In genomic region chr3:103052236-103052830, GRCh38 we compare ENCODE assay signal across 11 cellular contexts.
DNase-seq lines count a peak whose midpoint lies in the region; ATAC-seq, FAIRE-seq and TF ChIP-seq lines count a peak whose summit lies in the region.
"Had no signal": no experiment of that assay in that cellular context is flagged by ENCODE, and none has a peak within 500 bp of the region (broad histone marks: within the 10 kb centered on the region; RNA-seq: fewer than 3 reads in every experiment).

No MANE protein-coding gene starts in this region.

- H3K36me3 ChIP-seq in bronchial epithelial cell (ENCODE audit: control insufficient read depth, insufficient read depth, low read length) (no peaks in the 10 kb centered on the region), lower lobe of right lung (no peaks in the 10 kb centered on the region)

- H3K27me3 ChIP-seq in bronchial epithelial cell (ENCODE audit: control insufficient read depth, insufficient read depth, low read length) (no peaks in the 10 kb centered on the region), lower lobe of right lung (ENCODE audit: low read depth) (no peaks in the 10 kb centered on the region)

- TF ChIP-seq CTCF in bronchial epithelial cell (IDR thresholded peaks at IDR 0.05; ENCODE audit: insufficient read depth, low read length, severe bottlenecking) = no peak
- no peak for TF ChIP-seq CTCF in lower lobe of right lung (IDR thresholded peaks at IDR 0.05)

- FAIRE-seq in bronchial epithelial cell (lab: Jason Lieb, UNC) = no peak

- peak; percentile 59 for DNase-seq in Right ventricle myocardium inferior (ENCODE audit: missing footprints)
- DNase-seq in cardiac septum (ENCODE audit: low spot score) = no peak
- DNase-seq in bronchial epithelial cell (ENCODE audit: low read depth) = peak; percentile 2
- peak; percentile 64 for DNase-seq in lower lobe of right lung
- no peak for DNase-seq in effector CD8-positive, alpha-beta T cell (lab: John Stamatoyannopoulos, UW)
- DNase-seq: GF-D8, NCI-H526 treated with DMSO at 0.1 percent for 48 hours, T-helper 1 cell had no signal

- no peaks in the 10 kb centered on the region for H3K9me3 ChIP-seq in lower lobe of right lung

- intact Hi-C loops in Right ventricle myocardium inferior (cut with DNase I) (no loop called here), cardiac septum (cut with DNase I) (no loop called here), lower lobe of right lung (cut with DNase I) (no loop called here)

- H3K4me1 ChIP-seq in lower lobe of right lung = no peaks in the 10 kb centered on the region

- H3K4me3 ChIP-seq in bronchial epithelial cell (ENCODE audit: low read depth, low read length) (no peak overlapping the region), lower lobe of right lung (no peak overlapping the region)

- ATAC-seq in Right ventricle myocardium inferior (peak; percentile 48), lower lobe of right lung (peak; percentile 67 to 74), HG03025 (IDR thresholded peaks at IDR 0.05; ENCODE audit: low FRiP score, unreplicated experiment) (no peak), GM21526 (IDR thresholded peaks at IDR 0.05; ENCODE audit: low FRiP score, unreplicated experiment) (no peak), GM21515 (IDR thresholded peaks at IDR 0.05; ENCODE audit: unreplicated experiment) (no peak)

- no peak overlapping the region for H3K27ac ChIP-seq in lower lobe of right lung

Comparison
In these comparisons a context has a peak if more than half of its experiments do, and no peak if none do; other contexts are left out.
1. DNase-seq: peak in Right ventricle myocardium inferior (single experiment), bronchial epithelial cell (single experiment) and lower lobe of right lung (single experiment); none in cardiac septum (single experiment) and effector CD8-positive, alpha-beta T cell (single experiment).
2. ATAC-seq: peak in Right ventricle myocardium inferior (single experiment) and lower lobe of right lung (2 of 2); none in HG03025 (single experiment), GM21526 (single experiment) and GM21515 (single experiment).